Comparison of ENCODE assay signal across 16 cellular contexts in the genomic region with DNA sequence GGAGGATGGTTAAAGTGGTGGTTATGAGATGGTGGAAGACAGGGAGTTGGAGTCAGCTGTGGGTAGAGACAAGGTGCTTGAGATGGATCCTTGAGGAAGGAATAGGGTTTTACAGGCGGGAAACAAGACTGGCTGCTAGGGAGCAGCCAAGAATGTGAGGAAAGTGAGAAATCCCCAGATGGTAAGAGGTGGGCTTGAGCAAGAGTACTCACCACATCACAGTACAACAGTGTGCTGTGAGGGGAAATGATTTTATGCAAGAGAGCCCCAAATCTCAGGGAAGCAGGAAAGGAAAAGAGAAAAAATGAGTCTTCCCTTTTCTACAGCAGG. TPM values are rescaled to one million over a fixed set of nuclear protein-coding genes. Genes with fewer than 3 reads are reported as not detected.
DNase-seq lines count a peak whose midpoint lies in the region; ATAC-seq and TF ChIP-seq lines count a peak whose summit lies in the region.
"Had no signal": no experiment of that assay in that cellular context is flagged by ENCODE, and none has a peak within 500 bp of the region (broad histone marks: within the 10 kb centered on the region; RNA-seq: fewer than 3 reads in every experiment).

No MANE protein-coding gene starts in this region.

- no peak for TF ChIP-seq CTCF in fibroblast of mammary gland (conservative IDR thresholded peaks at IDR 0.05; ENCODE audit: control insufficient read depth, insufficient read depth, low read depth, low read length)
- no peak for TF ChIP-seq CTCF in stomach (IDR thresholded peaks at IDR 0.05)

- no peaks in the 10 kb centered on the region for H3K27me3 ChIP-seq in stomach
- H3K27me3 ChIP-seq: hepatocyte had no signal

- peak overlapping the region in 4 of 5 donors; percentile 50 to 98 (median 94) for H3K27ac ChIP-seq in stomach

- H3K36me3 Mint-ChIP-seq in activated T-cell treated with anti-CD3 and anti-CD28 coated beads, Interleukin-2, amount 50 U/mL, for 24 hours (ENCODE audit: low read depth), result peaks cover 72% of the 10 kb centered on the region
- H3K36me3 Mint-ChIP-seq in activated CD8-positive, alpha-beta T cell treated with anti-CD3 and anti-CD28 coated beads, Interleukin-2, amount 10 ng/mL, durations not matched to agents 7 days and 5 days (ENCODE audit: low read depth), result peaks cover 35% of the 10 kb centered on the region

- intact Hi-C loops in stomach (cut with DNase I; ENCODE audit: low total_unique reads), result no loop called here

- peaks cover 68% of the 10 kb centered on the region for H3K4me1 Mint-ChIP-seq in activated T-cell treated with anti-CD3 and anti-CD28 coated beads, Interleukin-2, amount 50 U/mL, for 24 hours (ENCODE audit: low read depth)
- H3K4me1 Mint-ChIP-seq in activated CD8-positive, alpha-beta T cell treated with anti-CD3 and anti-CD28 coated beads, Interleukin-2, amount 10 ng/mL, durations not matched to agents 7 days and 5 days (ENCODE audit: low read depth), result peaks cover 71% of the 10 kb centered on the region

- H3K4me1 ChIP-seq in stomach, result peaks cover 34 to 97% (median 72%) of the 10 kb centered on the region in 4 donors

- CTCF ChIA-PET in activated CD8-positive, alpha-beta T cell treated with anti-CD3 and anti-CD28 coated beads, Interleukin-2, amount 10 ng/mL, durations not matched to agents 7 days and 5 days (lab: Charles Lee), result interaction anchor here (1.4 to 18.6 kb wide), 6 partner anchors 8 to 83 kb away, joined by 4 to 742 read pairs (median 22); partner anchors contain the start of genes ATN1 and LPCAT3

- no peak overlapping the region for H3K4me3 ChIP-seq in fibroblast of mammary gland (ENCODE audit: control insufficient read depth, low read depth, low read length)
- H3K4me3 ChIP-seq in stomach, result no peak overlapping the region
- H3K4me3 ChIP-seq: hepatocyte had no signal

- H3K4me3 Mint-ChIP-seq in activated T-cell treated with anti-CD3 and anti-CD28 coated beads, Interleukin-2, amount 50 U/mL, for 24 hours, result peak overlapping the region; percentile 90
- H3K4me3 Mint-ChIP-seq in activated CD8-positive, alpha-beta T cell treated with anti-CD3 and anti-CD28 coated beads, Interleukin-2, amount 10 ng/mL, durations not matched to agents 7 days and 5 days, result peak overlapping the region; percentile 82

- no peak for TF ChIP-seq POLR2A in stomach (IDR thresholded peaks at IDR 0.05)

- no peak for ATAC-seq in activated CD8-positive, alpha-beta T cell treated with anti-CD3 and anti-CD28 coated beads, Interleukin-2, amount 10 ng/mL, durations not matched to agents 7 days and 5 days

- 71 to 96% (median 77%) methylated on average over 1 of the region's 1 CpG for WGBS in stomach, 5 donors

- H3K9me3 ChIP-seq in stomach, result no peaks in the 10 kb centered on the region

- no peak for TF ChIP-seq EP300 in stomach (IDR thresholded peaks at IDR 0.05)

- no peaks in the 10 kb centered on the region for H3K9me3 Mint-ChIP-seq in activated T-cell treated with anti-CD3 and anti-CD28 coated beads, Interleukin-2, amount 50 U/mL, for 24 hours
- H3K9me3 Mint-ChIP-seq in activated CD8-positive, alpha-beta T cell treated with anti-CD3 and anti-CD28 coated beads, Interleukin-2, amount 10 ng/mL, durations not matched to agents 7 days and 5 days (ENCODE audit: insufficient read depth), result no peaks in the 10 kb centered on the region
- H3K9me3 Mint-ChIP-seq: H9 had no signal

- H3K27ac Mint-ChIP-seq in activated T-cell treated with anti-CD3 and anti-CD28 coated beads, Interleukin-2, amount 50 U/mL, for 24 hours, result peak overlapping the region; percentile 98
- peak overlapping the region; percentile 62 for H3K27ac Mint-ChIP-seq in activated CD8-positive, alpha-beta T cell treated with anti-CD3 and anti-CD28 coated beads, Interleukin-2, amount 10 ng/mL, durations not matched to agents 7 days and 5 days

- H3K36me3 ChIP-seq in stomach, result peaks cover 20 to 53% (median 49%) of the 10 kb centered on the region in 4 donors

- no peak for DNase-seq in activated T-cell treated with anti-CD3 and anti-CD28 coated beads, Interleukin-2, amount 50 U/mL, for 24 hours
- DNase-seq in activated T-cell treated with anti-CD3 and anti-CD28 coated beads for 4 hours (no peak), fibroblast of mammary gland (ENCODE audit: low read depth) (peak; percentile 64), stomach (no peak), NCI-H82 (lab: John Stamatoyannopoulos, UW) (no peak), cerebellar cortex (ENCODE audit: low spot score) (no peak), middle frontal gyrus (ENCODE audit: extremely low spot score, low spot score) (no peak)
- no peak for DNase-seq in activated CD8-positive, alpha-beta T cell treated with anti-CD3 and anti-CD28 coated beads, Interleukin-2, amount 10 ng/mL, durations not matched to agents 7 days and 5 days
- DNase-seq: GDM1; H9; SIG-M5; stimulated activated naive CD4-positive, alpha-beta T cell treated with Interleukin-2 at 50 U/mL for 16 hours had no signal

- POLR2A ChIA-PET in activated CD8-positive, alpha-beta T cell treated with anti-CD3 and anti-CD28 coated beads, Interleukin-2, amount 10 ng/mL, durations not matched to agents 7 days and 5 days (lab: Charles Lee), result interaction anchor here (1.0 to 20.8 kb wide), 4 partner anchors 8 to 25 kb away, joined by 3 to 1099 read pairs (median 56); partner anchors contain the start of genes ATN1, C12orf57, PTPN6 and RNU7-1

- no peaks in the 10 kb centered on the region for H3K27me3 Mint-ChIP-seq in activated T-cell treated with anti-CD3 and anti-CD28 coated beads, Interleukin-2, amount 50 U/mL, for 24 hours
- no peaks in the 10 kb centered on the region for H3K27me3 Mint-ChIP-seq in activated CD8-positive, alpha-beta T cell treated with anti-CD3 and anti-CD28 coated beads, Interleukin-2, amount 10 ng/mL, durations not matched to agents 7 days and 5 days (ENCODE audit: low read depth)

RNA-seq across cellular contexts. Expression of gene ATN1, which starts 7.4 kb away (rescaled TPM):
- 10 to 100 TPM; 21.6 to 24.5 TPM for total RNA-seq in activated CD8-positive, alpha-beta T cell treated with anti-CD3 and anti-CD28 coated beads, Interleukin-2, amount 10 ng/mL, durations not matched to agents 7 days and 5 days
- total RNA-seq in stomach, result 100 to 1,000 TPM in 3 of 5 donors, 10 to 100 TPM in 2; 23.3 to 694 (median 291) TPM
- 10 to 100 TPM; 44.4 to 57.4 (median 48.8) TPM for polyA plus RNA-seq in stomach

RNA-seq across cellular contexts. Expression of gene RNU7-1, which starts 8.4 kb away (rescaled TPM):
- total RNA-seq in activated CD8-positive, alpha-beta T cell treated with anti-CD3 and anti-CD28 coated beads, Interleukin-2, amount 10 ng/mL, durations not matched to agents 7 days and 5 days, result not detected
- not detected for total RNA-seq in stomach
- polyA plus RNA-seq in stomach, result not detected
- total RNA-seq: cerebellum, H9, hepatocyte, NCI-H460 had no signal
- polyA plus RNA-seq: AG04450, hepatocyte had no signal

RNA-seq across cellular contexts. Expression of gene C12orf57, which starts 8.6 kb away (rescaled TPM):
- total RNA-seq in activated CD8-positive, alpha-beta T cell treated with anti-CD3 and anti-CD28 coated beads, Interleukin-2, amount 10 ng/mL, durations not matched to agents 7 days and 5 days, result 100 to 1,000 TPM; 184 to 185 TPM
- total RNA-seq in stomach, result 100 to 1,000 TPM; 155 to 453 (median 306) TPM
- polyA plus RNA-seq in stomach, result 100 to 1,000 TPM; 418 to 621 (median 443) TPM

RNA-seq across cellular contexts. Expression of gene PTPN6, which starts 16.0 kb away (rescaled TPM):
- 100 to 1,000 TPM; 354 to 397 TPM for total RNA-seq in activated CD8-positive, alpha-beta T cell treated with anti-CD3 and anti-CD28 coated beads, Interleukin-2, amount 10 ng/mL, durations not matched to agents 7 days and 5 days
- 10 to 100 TPM; 11.2 to 36.6 (median 28.0) TPM for total RNA-seq in stomach
- polyA plus RNA-seq in stomach, result 10 to 100 TPM; 40.6 to 51.2 (median 41.2) TPM

RNA-seq across cellular contexts. Expression of gene ENO2, which starts 20.8 kb away (rescaled TPM):
- total RNA-seq in activated CD8-positive, alpha-beta T cell treated with anti-CD3 and anti-CD28 coated beads, Interleukin-2, amount 10 ng/mL, durations not matched to agents 7 days and 5 days, result 100 to 1,000 TPM; 133 to 141 TPM
- 10 to 100 TPM in 2 of 5 donors, 1 to 10 TPM in 3; 2.3 to 62.9 (median 8.6) TPM for total RNA-seq in stomach
- polyA plus RNA-seq in stomach, result 10 to 100 TPM in 2 of 3 donors, 1 to 10 TPM in 1; 9.3 to 19.7 (median 10.1) TPM
